In the genomic region with DNA sequence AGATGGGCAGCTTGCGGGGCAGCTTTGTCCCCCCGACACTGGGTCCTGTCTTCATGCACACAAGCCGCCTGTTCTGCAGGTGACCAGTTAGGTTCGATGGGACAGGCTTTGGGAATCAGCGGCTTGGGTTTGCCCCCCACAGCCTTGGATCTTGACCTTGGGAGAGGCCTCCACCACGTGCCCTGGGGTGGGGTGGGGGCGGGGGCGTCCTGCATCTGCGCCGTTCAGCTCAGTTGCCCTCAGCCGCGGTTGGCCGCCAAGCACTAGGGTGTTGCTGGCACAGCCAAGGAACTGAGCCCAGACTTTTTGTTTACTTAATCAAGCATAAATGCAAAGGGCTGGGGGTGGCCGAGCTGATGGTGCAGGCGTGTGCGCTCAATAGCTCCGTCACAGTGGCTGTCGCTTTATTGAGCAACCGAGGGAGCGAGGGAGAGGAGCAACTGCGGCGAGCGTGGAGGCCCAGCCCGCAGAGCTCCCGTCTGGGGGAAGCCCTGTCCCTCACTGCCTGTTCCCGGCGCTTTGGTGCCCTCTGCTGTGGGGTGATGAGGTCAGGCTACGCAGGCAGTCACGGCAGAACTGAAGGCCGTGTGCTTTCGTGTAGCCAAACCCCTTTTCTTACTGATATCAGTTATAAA, we compare ENCODE assay signal across 1 cellular context.
TF ChIP-seq lines count a peak whose summit lies in the region.

No MANE protein-coding gene starts in this region.

TF ChIP-seq in HepG2, 621 proteins besides CTCF, POLR2A, EP300 and RAD21 (continued from another document and continues in another):
- TF ChIP-seq SP2 (CRISPR knock-in tag; IDR thresholded peaks at IDR 0.05): no peak
- TF ChIP-seq, protein P1, sequence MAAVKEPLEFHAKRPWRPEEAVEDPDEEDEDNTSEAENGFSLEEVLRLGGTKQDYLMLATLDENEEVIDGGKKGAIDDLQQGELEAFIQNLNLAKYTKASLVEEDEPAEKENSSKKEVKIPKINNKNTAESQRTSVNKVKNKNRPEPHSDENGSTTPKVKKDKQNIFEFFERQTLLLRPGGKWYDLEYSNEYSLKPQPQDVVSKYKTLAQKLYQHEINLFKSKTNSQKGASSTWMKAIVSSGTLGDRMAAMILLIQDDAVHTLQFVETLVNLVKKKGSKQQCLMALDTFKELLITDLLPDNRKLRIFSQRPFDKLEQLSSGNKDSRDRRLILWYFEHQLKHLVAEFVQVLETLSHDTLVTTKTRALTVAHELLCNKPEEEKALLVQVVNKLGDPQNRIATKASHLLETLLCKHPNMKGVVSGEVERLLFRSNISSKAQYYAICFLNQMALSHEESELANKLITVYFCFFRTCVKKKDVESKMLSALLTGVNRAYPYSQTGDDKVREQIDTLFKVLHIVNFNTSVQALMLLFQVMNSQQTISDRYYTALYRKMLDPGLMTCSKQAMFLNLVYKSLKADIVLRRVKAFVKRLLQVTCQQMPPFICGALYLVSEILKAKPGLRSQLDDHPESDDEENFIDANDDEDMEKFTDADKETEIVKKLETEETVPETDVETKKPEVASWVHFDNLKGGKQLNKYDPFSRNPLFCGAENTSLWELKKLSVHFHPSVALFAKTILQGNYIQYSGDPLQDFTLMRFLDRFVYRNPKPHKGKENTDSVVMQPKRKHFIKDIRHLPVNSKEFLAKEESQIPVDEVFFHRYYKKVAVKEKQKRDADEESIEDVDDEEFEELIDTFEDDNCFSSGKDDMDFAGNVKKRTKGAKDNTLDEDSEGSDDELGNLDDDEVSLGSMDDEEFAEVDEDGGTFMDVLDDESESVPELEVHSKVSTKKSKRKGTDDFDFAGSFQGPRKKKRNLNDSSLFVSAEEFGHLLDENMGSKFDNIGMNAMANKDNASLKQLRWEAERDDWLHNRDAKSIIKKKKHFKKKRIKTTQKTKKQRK (IDR thresholded peaks at IDR 0.05; ENCODE audit: low read length): no peak
- TF ChIP-seq DMAP1 (CRISPR knock-in tag; IDR thresholded peaks at IDR 0.05): no peak
- no peak for TF ChIP-seq HOXA9 (CRISPR knock-in tag; IDR thresholded peaks at IDR 0.05; ENCODE audit: borderline replicate concordance)
- TF ChIP-seq, protein P2, sequence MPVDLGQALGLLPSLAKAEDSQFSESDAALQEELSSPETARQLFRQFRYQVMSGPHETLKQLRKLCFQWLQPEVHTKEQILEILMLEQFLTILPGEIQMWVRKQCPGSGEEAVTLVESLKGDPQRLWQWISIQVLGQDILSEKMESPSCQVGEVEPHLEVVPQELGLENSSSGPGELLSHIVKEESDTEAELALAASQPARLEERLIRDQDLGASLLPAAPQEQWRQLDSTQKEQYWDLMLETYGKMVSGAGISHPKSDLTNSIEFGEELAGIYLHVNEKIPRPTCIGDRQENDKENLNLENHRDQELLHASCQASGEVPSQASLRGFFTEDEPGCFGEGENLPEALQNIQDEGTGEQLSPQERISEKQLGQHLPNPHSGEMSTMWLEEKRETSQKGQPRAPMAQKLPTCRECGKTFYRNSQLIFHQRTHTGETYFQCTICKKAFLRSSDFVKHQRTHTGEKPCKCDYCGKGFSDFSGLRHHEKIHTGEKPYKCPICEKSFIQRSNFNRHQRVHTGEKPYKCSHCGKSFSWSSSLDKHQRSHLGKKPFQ (CRISPR knock-in tag; IDR thresholded peaks at IDR 0.05; ENCODE audit: insufficient replicate concordance): no peak
- TF ChIP-seq CBX2 (IDR thresholded peaks at IDR 0.05; ENCODE audit: low read depth, low read length): no peak
- no peak for TF ChIP-seq CBX2 (CRISPR knock-in tag; IDR thresholded peaks at IDR 0.05; ENCODE audit: low read depth)
- no peak for TF ChIP-seq ETV5 (CRISPR knock-in tag; IDR thresholded peaks at IDR 0.05; ENCODE audit: borderline replicate concordance)
- no peak for TF ChIP-seq ZNF317 (CRISPR knock-in tag; IDR thresholded peaks at IDR 0.05)
- TF ChIP-seq ASH2L (IDR thresholded peaks at IDR 0.05; ENCODE audit: insufficient read length, low read depth, low read length): no peak
- TF ChIP-seq, protein P3, sequence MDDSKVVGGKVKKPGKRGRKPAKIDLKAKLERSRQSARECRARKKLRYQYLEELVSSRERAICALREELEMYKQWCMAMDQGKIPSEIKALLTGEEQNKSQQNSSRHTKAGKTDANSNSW (CRISPR knock-in tag; IDR thresholded peaks at IDR 0.05; ENCODE audit: borderline replicate concordance): no peak
- TF ChIP-seq CENPX (CRISPR knock-in tag; IDR thresholded peaks at IDR 0.05): no peak
- no peak for TF ChIP-seq HDAC6 (IDR thresholded peaks at IDR 0.05; ENCODE audit: low read depth, low read length)
- no peak for TF ChIP-seq KLF11 (CRISPR knock-in tag; IDR thresholded peaks at IDR 0.05)
- TF ChIP-seq, protein P4, sequence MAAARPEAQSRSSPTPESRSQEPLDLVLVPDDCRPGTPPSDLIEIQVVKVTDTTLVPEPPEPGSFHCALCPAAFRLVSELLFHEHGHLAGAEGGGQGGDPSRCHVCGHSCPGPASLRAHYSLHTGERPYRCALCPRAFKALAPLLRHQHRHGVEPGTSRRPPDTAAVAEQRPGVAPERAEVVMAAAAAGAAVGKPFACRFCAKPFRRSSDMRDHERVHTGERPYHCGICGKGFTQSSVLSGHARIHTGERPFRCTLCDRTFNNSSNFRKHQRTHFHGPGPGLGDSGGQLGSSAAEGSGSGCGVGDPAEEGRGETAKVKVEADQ (CRISPR knock-in tag; IDR thresholded peaks at IDR 0.05; ENCODE audit: borderline replicate concordance): no peak
- TF ChIP-seq SIX4 (CRISPR knock-in tag; IDR thresholded peaks at IDR 0.05): no peak
- peak; percentile 23 for TF ChIP-seq TBL1XR1 (IDR thresholded peaks at IDR 0.05; ENCODE audit: borderline replicate concordance, low read length, partially characterized antibody)
- TF ChIP-seq, protein P5, sequence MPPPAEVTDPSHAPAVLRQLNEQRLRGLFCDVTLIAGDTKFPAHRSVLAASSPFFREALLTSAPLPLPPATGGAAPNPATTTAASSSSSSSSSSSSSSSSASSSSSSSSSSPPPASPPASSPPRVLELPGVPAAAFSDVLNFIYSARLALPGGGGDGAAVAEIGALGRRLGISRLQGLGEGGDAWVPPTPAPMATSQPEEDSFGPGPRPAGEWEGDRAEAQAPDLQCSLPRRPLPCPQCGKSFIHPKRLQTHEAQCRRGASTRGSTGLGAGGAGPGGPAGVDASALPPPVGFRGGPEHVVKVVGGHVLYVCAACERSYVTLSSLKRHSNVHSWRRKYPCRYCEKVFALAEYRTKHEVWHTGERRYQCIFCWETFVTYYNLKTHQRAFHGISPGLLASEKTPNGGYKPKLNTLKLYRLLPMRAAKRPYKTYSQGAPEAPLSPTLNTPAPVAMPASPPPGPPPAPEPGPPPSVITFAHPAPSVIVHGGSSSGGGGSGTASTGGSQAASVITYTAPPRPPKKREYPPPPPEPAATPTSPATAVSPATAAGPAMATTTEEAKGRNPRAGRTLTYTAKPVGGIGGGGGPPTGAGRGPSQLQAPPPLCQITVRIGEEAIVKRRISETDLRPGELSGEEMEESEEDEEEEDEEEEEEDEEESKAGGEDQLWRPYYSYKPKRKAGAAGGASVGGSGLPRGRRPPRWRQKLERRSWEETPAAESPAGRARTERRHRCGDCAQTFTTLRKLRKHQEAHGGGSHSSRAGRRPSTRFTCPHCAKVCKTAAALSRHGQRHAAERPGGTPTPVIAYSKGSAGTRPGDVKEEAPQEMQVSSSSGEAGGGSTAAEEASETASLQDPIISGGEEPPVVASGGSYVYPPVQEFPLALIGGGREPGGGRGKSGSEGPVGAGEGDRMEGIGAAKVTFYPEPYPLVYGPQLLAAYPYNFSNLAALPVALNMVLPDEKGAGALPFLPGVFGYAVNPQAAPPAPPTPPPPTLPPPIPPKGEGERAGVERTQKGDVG (CRISPR knock-in tag; IDR thresholded peaks at IDR 0.05; ENCODE audit: borderline replicate concordance): no peak; the same call in 1 of the 2 replicates
- no peak for TF ChIP-seq ZNF703 (CRISPR knock-in tag; IDR thresholded peaks at IDR 0.05; ENCODE audit: borderline replicate concordance)
- no peak for TF ChIP-seq ELF4 (CRISPR knock-in tag; IDR thresholded peaks at IDR 0.05; ENCODE audit: borderline replicate concordance)
- TF ChIP-seq ZNF33A (CRISPR knock-in tag; IDR thresholded peaks at IDR 0.05; ENCODE audit: borderline replicate concordance): no peak
- peak; percentile 69; the same call in 1 of the 2 replicates for TF ChIP-seq MIER2 (CRISPR knock-in tag; IDR thresholded peaks at IDR 0.05)
- no peak for TF ChIP-seq ZNF7 (CRISPR knock-in tag; IDR thresholded peaks at IDR 0.05)
- no peak for TF ChIP-seq ZNF124 (CRISPR knock-in tag; IDR thresholded peaks at IDR 0.05)
- no peak for TF ChIP-seq ZNF552 (CRISPR knock-in tag; IDR thresholded peaks at IDR 0.05; ENCODE audit: borderline replicate concordance)
- TF ChIP-seq, protein P6, sequence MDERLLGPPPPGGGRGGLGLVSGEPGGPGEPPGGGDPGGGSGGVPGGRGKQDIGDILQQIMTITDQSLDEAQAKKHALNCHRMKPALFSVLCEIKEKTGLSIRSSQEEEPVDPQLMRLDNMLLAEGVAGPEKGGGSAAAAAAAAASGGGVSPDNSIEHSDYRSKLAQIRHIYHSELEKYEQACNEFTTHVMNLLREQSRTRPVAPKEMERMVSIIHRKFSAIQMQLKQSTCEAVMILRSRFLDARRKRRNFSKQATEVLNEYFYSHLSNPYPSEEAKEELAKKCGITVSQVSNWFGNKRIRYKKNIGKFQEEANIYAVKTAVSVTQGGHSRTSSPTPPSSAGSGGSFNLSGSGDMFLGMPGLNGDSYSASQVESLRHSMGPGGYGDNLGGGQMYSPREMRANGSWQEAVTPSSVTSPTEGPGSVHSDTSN (CRISPR knock-in tag; IDR thresholded peaks at IDR 0.05): no peak
- no peak for TF ChIP-seq ZSCAN20 (CRISPR knock-in tag; IDR thresholded peaks at IDR 0.05; ENCODE audit: borderline replicate concordance)
- no peak for TF ChIP-seq ZNF841 (CRISPR knock-in tag; IDR thresholded peaks at IDR 0.05; ENCODE audit: borderline replicate concordance)
- TF ChIP-seq ZFP62 (CRISPR knock-in tag; IDR thresholded peaks at IDR 0.05): no peak
- no peak for TF ChIP-seq ZKSCAN5 (CRISPR knock-in tag; IDR thresholded peaks at IDR 0.05)
- TF ChIP-seq, protein P7, sequence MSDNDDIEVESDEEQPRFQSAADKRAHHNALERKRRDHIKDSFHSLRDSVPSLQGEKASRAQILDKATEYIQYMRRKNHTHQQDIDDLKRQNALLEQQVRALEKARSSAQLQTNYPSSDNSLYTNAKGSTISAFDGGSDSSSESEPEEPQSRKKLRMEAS (IDR thresholded peaks at IDR 0.05): no peak
- TF ChIP-seq MBD4 (IDR thresholded peaks at IDR 0.05; ENCODE audit: borderline replicate concordance, low read length): no peak
- TF ChIP-seq, protein P8, sequence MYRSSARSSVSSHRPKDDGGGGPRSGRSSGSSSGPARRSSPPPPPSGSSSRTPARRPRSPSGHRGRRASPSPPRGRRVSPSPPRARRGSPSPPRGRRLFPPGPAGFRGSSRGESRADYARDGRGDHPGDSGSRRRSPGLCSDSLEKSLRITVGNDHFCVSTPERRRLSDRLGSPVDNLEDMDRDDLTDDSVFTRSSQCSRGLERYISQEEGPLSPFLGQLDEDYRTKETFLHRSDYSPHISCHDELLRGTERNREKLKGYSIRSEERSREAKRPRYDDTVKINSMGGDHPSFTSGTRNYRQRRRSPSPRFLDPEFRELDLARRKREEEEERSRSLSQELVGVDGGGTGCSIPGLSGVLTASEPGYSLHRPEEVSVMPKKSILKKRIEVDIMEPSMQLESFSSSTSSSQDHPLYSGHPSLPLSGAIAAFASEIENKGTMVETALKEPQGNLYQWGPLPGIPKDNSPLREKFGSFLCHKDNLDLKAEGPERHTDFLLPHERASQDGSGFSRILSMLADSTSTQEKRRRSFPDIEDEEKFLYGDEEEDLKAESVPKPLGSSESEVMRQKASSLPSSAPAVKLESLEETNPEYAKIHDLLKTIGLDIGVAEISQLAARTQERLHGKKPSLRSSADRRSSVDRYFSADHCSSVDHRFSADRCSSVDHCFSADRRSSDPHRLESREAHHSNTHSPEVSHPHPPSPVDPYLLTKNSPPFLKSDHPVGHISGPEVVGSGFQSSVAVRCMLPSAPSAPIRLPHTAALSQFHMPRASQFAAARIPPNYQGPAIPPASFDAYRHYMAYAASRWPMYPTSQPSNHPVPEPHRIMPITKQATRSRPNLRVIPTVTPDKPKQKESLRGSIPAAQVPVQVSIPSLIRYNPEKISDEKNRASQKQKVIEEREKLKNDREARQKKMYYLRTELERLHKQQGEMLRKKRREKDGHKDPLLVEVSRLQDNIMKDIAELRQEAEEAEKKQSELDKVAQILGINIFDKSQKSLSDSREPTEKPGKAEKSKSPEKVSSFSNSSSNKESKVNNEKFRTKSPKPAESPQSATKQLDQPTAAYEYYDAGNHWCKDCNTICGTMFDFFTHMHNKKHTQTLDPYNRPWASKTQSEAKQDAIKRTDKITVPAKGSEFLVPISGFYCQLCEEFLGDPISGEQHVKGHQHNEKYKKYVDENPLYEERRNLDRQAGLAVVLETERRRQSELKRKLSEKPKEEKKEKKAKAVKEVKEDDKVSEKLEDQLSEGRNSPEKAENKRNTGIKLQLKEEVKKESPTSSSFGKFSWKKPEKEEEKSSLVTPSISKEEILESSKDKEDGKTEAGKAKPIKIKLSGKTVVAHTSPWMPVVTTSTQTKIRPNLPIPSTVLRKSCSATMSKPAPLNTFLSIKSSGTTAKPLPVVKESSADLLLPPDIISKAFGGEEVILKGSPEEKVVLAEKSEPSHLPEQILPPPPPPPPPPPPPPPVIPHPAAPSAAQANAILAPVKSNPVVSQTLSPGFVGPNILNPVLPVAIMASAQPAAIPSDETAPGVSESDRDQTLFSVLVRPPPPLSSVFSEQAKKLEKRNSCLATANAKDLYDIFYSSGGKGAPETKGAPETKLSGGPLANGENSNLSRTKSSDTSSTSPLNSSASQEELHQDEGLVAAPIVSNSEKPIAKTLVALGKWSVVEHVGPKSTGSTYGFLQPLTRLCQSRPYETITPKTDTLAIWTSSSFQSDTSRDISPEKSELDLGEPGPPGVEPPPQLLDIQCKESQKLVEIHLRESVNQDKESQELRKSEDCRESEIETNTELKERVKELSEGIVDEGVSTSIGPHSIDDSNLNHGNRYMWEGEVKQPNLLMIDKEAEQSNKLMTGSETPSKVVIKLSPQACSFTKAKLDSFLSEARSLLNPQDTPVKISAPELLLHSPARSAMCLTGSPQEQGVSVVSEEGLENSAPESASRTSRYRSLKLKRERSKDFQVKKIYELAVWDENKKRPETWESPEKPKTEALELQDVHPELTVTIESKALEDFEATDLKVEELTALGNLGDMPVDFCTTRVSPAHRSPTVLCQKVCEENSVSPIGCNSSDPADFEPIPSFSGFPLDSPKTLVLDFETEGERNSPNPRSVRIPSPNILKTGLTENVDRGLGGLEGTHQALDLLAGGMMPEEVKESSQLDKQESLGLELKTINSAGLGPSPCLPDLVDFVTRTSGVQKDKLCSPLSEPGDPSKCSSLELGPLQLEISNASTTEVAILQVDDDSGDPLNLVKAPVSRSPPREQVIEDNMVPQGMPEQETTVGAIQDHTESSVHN (CRISPR knock-in tag; IDR thresholded peaks at IDR 0.05): no peak
- no peak for TF ChIP-seq PAWR (CRISPR knock-in tag; IDR thresholded peaks at IDR 0.05; ENCODE audit: borderline replicate concordance)
